In genomic region chr16:59886021-59886420, GRCh38 we compare ENCODE assay signal across 13 cellular contexts.
DNase-seq lines count a peak whose midpoint lies in the region; ATAC-seq and TF ChIP-seq lines count a peak whose summit lies in the region.
"Had no signal": no experiment of that assay in that cellular context is flagged by ENCODE, and none has a peak within 500 bp of the region (broad histone marks: within the 10 kb centered on the region; RNA-seq: fewer than 3 reads in every experiment).

No MANE protein-coding gene starts in this region.

- peak; percentile 82 for ATAC-seq in left ventricle myocardium superior
- no peak for ATAC-seq in naive thymus-derived CD4-positive, alpha-beta T cell
- ATAC-seq: right lobe of liver; stimulated activated naive B cell treated with anti-CD40 and anti-IgM and Interleukin-4, amounts not matched to agents 10 μg/mL and 1 μg/mL and 100 μg/mL, for 72 hours had no signal

- H3K27ac Mint-ChIP-seq in naive thymus-derived CD4-positive, alpha-beta T cell, result no peak overlapping the region
- no peak overlapping the region for H3K27ac Mint-ChIP-seq in endothelial cell (ENCODE audit: unreplicated experiment)
- H3K27ac Mint-ChIP-seq: immature natural killer cell; stimulated activated naive B cell treated with anti-CD40 and anti-IgM and Interleukin-4, amounts not matched to agents 10 μg/mL and 1 μg/mL and 100 μg/mL, for 72 hours had no signal

- WGBS in tibial nerve, 2 donors, result 22 to 23% methylated on average over 2 of the region's 2 CpGs

- peak overlapping the region in 3 of 4 donors; percentile 13 to 70 (median 56) for H3K27ac ChIP-seq in tibial nerve
- no peak overlapping the region for H3K27ac ChIP-seq in naive thymus-derived CD4-positive, alpha-beta T cell (ENCODE audit: low read depth, low read length)
- H3K27ac ChIP-seq: KMS-11, right lobe of liver had no signal

- H3K27me3 Mint-ChIP-seq in naive thymus-derived CD4-positive, alpha-beta T cell, result no peaks in the 10 kb centered on the region
- H3K27me3 Mint-ChIP-seq in endothelial cell (ENCODE audit: unreplicated experiment), result no peaks in the 10 kb centered on the region
- H3K27me3 Mint-ChIP-seq: stimulated activated naive B cell treated with anti-CD40 and anti-IgM and Interleukin-4, amounts not matched to agents 10 μg/mL and 1 μg/mL and 100 μg/mL, for 72 hours had no signal

- TF ChIP-seq POLR2A in tibial nerve (IDR thresholded peaks at IDR 0.05), result no peak

- no peaks in the 10 kb centered on the region for H3K4me1 Mint-ChIP-seq in naive thymus-derived CD4-positive, alpha-beta T cell
- no peaks in the 10 kb centered on the region for H3K4me1 Mint-ChIP-seq in endothelial cell (ENCODE audit: unreplicated experiment)
- H3K4me1 Mint-ChIP-seq: immature natural killer cell; stimulated activated naive B cell treated with anti-CD40 and anti-IgM and Interleukin-4, amounts not matched to agents 10 μg/mL and 1 μg/mL and 100 μg/mL, for 72 hours had no signal

- no peak overlapping the region for H3K4me3 Mint-ChIP-seq in naive thymus-derived CD4-positive, alpha-beta T cell
- H3K4me3 Mint-ChIP-seq in endothelial cell (ENCODE audit: unreplicated experiment), result no peak overlapping the region
- H3K4me3 Mint-ChIP-seq: immature natural killer cell; stimulated activated naive B cell treated with anti-CD40 and anti-IgM and Interleukin-4, amounts not matched to agents 10 μg/mL and 1 μg/mL and 100 μg/mL, for 72 hours had no signal

- no peaks in the 10 kb centered on the region for H3K27me3 ChIP-seq in tibial nerve
- no peaks in the 10 kb centered on the region for H3K27me3 ChIP-seq in naive thymus-derived CD4-positive, alpha-beta T cell (ENCODE audit: control insufficient read depth in 2 of 2, insufficient read depth in 2 of 2, low read length in 2 of 2)
- H3K27me3 ChIP-seq: right lobe of liver had no signal

- DNase-seq in HT1080 (ENCODE audit: low read depth), result peak; percentile 55
- peak; percentile 0 for DNase-seq in amniotic epithelial cell (ENCODE audit: low read depth)
- DNase-seq in left ventricle myocardium superior, result peak; percentile 39
- peak; percentile 50 to 78 for DNase-seq in tibial nerve (ENCODE audit: low spot score in 2 of 2)
- no peak for DNase-seq in NCI-H345 treated with DMSO at 0.1 percent for 48 hours (lab: John Stamatoyannopoulos, UW; ENCODE audit: unreplicated experiment)
- DNase-seq in naive thymus-derived CD4-positive, alpha-beta T cell, result no peak
- DNase-seq in endothelial cell (ENCODE audit: low spot score), result no peak
- no peak for DNase-seq in NCI-H128 (lab: John Stamatoyannopoulos, UW; ENCODE audit: unreplicated experiment)
- DNase-seq: immature natural killer cell; right lobe of liver; SHP77 treated with DMSO at 0.1 percent for 48 hours; stimulated activated naive B cell treated with anti-CD40 and anti-IgM and Interleukin-4, amounts not matched to agents 10 μg/mL and 1 μg/mL and 100 μg/mL, for 72 hours had no signal

- no peaks in the 10 kb centered on the region for H3K36me3 Mint-ChIP-seq in naive thymus-derived CD4-positive, alpha-beta T cell
- H3K36me3 Mint-ChIP-seq in endothelial cell (ENCODE audit: low read depth, unreplicated experiment), result no peaks in the 10 kb centered on the region
- H3K36me3 Mint-ChIP-seq: immature natural killer cell; stimulated activated naive B cell treated with anti-CD40 and anti-IgM and Interleukin-4, amounts not matched to agents 10 μg/mL and 1 μg/mL and 100 μg/mL, for 72 hours had no signal

- CTCF ChIA-PET in naive thymus-derived CD4-positive, alpha-beta T cell (lab: Charles Lee), result no interaction called here

- H3K4me1 ChIP-seq in tibial nerve, result peaks cover 0 to 13% (median 0%) of the 10 kb centered on the region in 4 donors
- no peaks in the 10 kb centered on the region for H3K4me1 ChIP-seq in naive thymus-derived CD4-positive, alpha-beta T cell (ENCODE audit: control insufficient read depth in 2 of 2, insufficient read depth in 2 of 2, low read length in 2 of 2)
- H3K4me1 ChIP-seq: right lobe of liver had no signal

- no peak for TF ChIP-seq CTCF in tibial nerve (IDR thresholded peaks at IDR 0.05)
- no peak for TF ChIP-seq CTCF in endothelial cell (IDR thresholded peaks at IDR 0.05; ENCODE audit: unreplicated experiment)

- peak in 1 of 2 donors; percentile 83 for TF ChIP-seq EP300 in tibial nerve (IDR thresholded peaks at IDR 0.05)

- H3K9me3 ChIP-seq in tibial nerve, result peaks cover 0 to 8% (median 2%) of the 10 kb centered on the region in 4 donors
- H3K9me3 ChIP-seq in naive thymus-derived CD4-positive, alpha-beta T cell (ENCODE audit: control insufficient read depth in 2 of 3, low read length in 3 of 3), result no peaks in the 10 kb centered on the region
- H3K9me3 ChIP-seq: right lobe of liver had no signal

- POLR2A ChIA-PET in naive thymus-derived CD4-positive, alpha-beta T cell (lab: Charles Lee), result no interaction called here

- intact Hi-C loops in left ventricle myocardium superior (cut with micrococcal nuclease), result no loop called here
- intact Hi-C loops in naive thymus-derived CD4-positive, alpha-beta T cell (cut with micrococcal nuclease), result no loop called here

- H3K36me3 ChIP-seq in tibial nerve, result no peaks in the 10 kb centered on the region
- no peaks in the 10 kb centered on the region for H3K36me3 ChIP-seq in naive thymus-derived CD4-positive, alpha-beta T cell (ENCODE audit: control insufficient read depth in 2 of 3, insufficient read depth in 3 of 3, low read length in 3 of 3)
- H3K36me3 ChIP-seq: right lobe of liver had no signal

- H3K4me3 ChIP-seq in tibial nerve, result no peak overlapping the region
- H3K4me3 ChIP-seq in naive thymus-derived CD4-positive, alpha-beta T cell (ENCODE audit: low read length), result no peak overlapping the region
- H3K4me3 ChIP-seq: right lobe of liver had no signal

- peaks cover 4 to 38% (median 11%) of the 10 kb centered on the region in 11 donors for H3K9me3 Mint-ChIP-seq in naive thymus-derived CD4-positive, alpha-beta T cell
- no peaks in the 10 kb centered on the region for H3K9me3 Mint-ChIP-seq in endothelial cell (ENCODE audit: unreplicated experiment)

Comparison
In these comparisons a context has a peak if more than half of its experiments do, and no peak if none do; other contexts are left out.
1. DNase-seq: peak in HT1080 (single experiment), amniotic epithelial cell (single experiment), left ventricle myocardium superior (single experiment) and tibial nerve (2 of 2); none in NCI-H345 treated with DMSO at 0.1 percent for 48 hours (single experiment), naive thymus-derived CD4-positive, alpha-beta T cell (0 of 9), endothelial cell (single experiment) and NCI-H128 (single experiment).